9 cellular contexts compared by ENCODE assay signal in genomic region chr1:26783646-26784022, GRCh38. TPM values are rescaled to one million over a fixed set of nuclear protein-coding genes. Genes with fewer than 3 reads are reported as not detected.
A peak's percentile ranks its signal among the peaks of the same experiment; 100 is the strongest.
DNase-seq lines count a peak whose midpoint lies in the region; ATAC-seq, FAIRE-seq and TF ChIP-seq lines count a peak whose summit lies in the region.
"Had no signal": no experiment of that assay in that cellular context is flagged by ENCODE, and none has a peak within 500 bp of the region (broad histone marks: within the 10 kb centered on the region; RNA-seq: fewer than 3 reads in every experiment).

No MANE protein-coding gene starts in this region.

- FAIRE-seq in HepG2 (lab: Jason Lieb, UNC): no peak

- CTCF ChIA-PET in HEK293 (lab: Yijun Ruan, JAX): interaction anchor here (0.6 to 0.8 kb wide), 3 partner anchors 27 to 338 kb away, joined by 3 to 5 read pairs (median 4); no protein-coding TSS in a partner anchor
- CTCF ChIA-PET in HepG2 (lab: Yijun Ruan, JAX; ENCODE audit: low intra/inter-chr PET ratio, low total read pairs): no interaction called here

- TF ChIP-seq EP300 in HepG2 (IDR thresholded peaks at IDR 0.05; ENCODE audit: low read depth in 2 of 2, low read length in 2 of 2) (no peak), HepG2 (CRISPR knock-in tag; IDR thresholded peaks at IDR 0.05; ENCODE audit: borderline replicate concordance) (no peak), stomach (IDR thresholded peaks at IDR 0.05) (no peak)

- H3K36me3 ChIP-seq in HEK293 (ENCODE audit: control insufficient read depth in 2 of 2, insufficient read depth in 1 of 2, low read length in 2 of 2) (peaks cover 2 to 45% of the 10 kb centered on the region in 2 experiments; a peak in 2 of 3 replicates), HepG2 (replicated peaks in 1 of 2; ENCODE audit: control insufficient read depth in 1 of 2, insufficient read depth in 2 of 2, low read length in 2 of 2) (peaks cover 11 to 22% of the 10 kb centered on the region in 2 experiments), stomach (peaks cover 22 to 38% (median 30%) of the 10 kb centered on the region in 4 donors)
- peaks cover 30% of the 10 kb centered on the region for H3K36me3 ChIP-seq in effector memory CD4-positive, alpha-beta T cell (ENCODE audit: control insufficient read depth, insufficient read depth, low read length)

- H3K4me3 ChIP-seq in HEK293 (ENCODE audit: low read depth, low read length) (no peak overlapping the region), HepG2 (replicated peaks in 1 of 3; ENCODE audit: insufficient read depth in 1 of 3, low read depth in 2 of 3, low read length in 3 of 3) (no peak overlapping the region), stomach (no peak overlapping the region)
- H3K4me3 ChIP-seq in effector memory CD4-positive, alpha-beta T cell (ENCODE audit: insufficient read depth, low read depth, low read length, poor library complexity, severe bottlenecking): no peak overlapping the region

- no TSS peak for BruUV-seq in HepG2 (replicated peaks; lab: Mats Ljungman, UMichigan)

- no peaks in the 10 kb centered on the region; a peak in 1 of 5 replicates for H3K27me3 ChIP-seq in HepG2 (ENCODE audit: control insufficient read depth in 1 of 2, insufficient read depth in 2 of 2, low read length in 2 of 2)
- H3K27me3 ChIP-seq in stomach: no peaks in the 10 kb centered on the region
- no peaks in the 10 kb centered on the region for H3K27me3 ChIP-seq in effector memory CD4-positive, alpha-beta T cell (replicated peaks; ENCODE audit: control insufficient read depth, insufficient read depth, low read length, poor library complexity, severe bottlenecking)

- peak overlapping the region; percentile 44 for H3K4me2 ChIP-seq in HepG2 (ENCODE audit: low read depth, low read length)

- no peak overlapping the region for H3K27ac ChIP-seq in HEK293 (ENCODE audit: extremely low read depth, low read depth, low read length)
- H3K27ac ChIP-seq in VCaP: peak overlapping the region; percentile 24; the same call in 1 of the 2 replicates
- peak overlapping the region; percentile 63 for H3K27ac ChIP-seq in HepG2 (ENCODE audit: extremely low read length, insufficient read depth, low read length)
- H3K27ac ChIP-seq in stomach: peak overlapping the region; percentile 77 to 100 (median 98)
- no peak overlapping the region for H3K27ac ChIP-seq in effector memory CD4-positive, alpha-beta T cell (ENCODE audit: insufficient read depth, low read length, poor library complexity, severe bottlenecking)

- H3K9ac ChIP-seq in HepG2 (ENCODE audit: insufficient read depth, low read depth, low read length): no peak overlapping the region

- intact Hi-C loops in HepG2 (cut with micrococcal nuclease; ENCODE audit: unreplicated experiment) (no loop called here), stomach (cut with DNase I; ENCODE audit: low total_unique reads) (loop anchor here (10.0 kb wide), 1 partner anchor 99 kb away; no protein-coding TSS in a partner anchor)

- in situ Hi-C loops in HepG2 (cut with HindIII; ENCODE audit: extremely low pct_ligation_motif_present, low pct_unique_long_range_greater_than_20kb): no loop called here

- H4K20me1 ChIP-seq in HepG2 (ENCODE audit: insufficient read depth, low read length): no peaks in the 10 kb centered on the region

- H3K79me2 ChIP-seq in HepG2 (ENCODE audit: insufficient read depth, low read length): peaks cover 6% of the 10 kb centered on the region

- TF ChIP-seq CTCF in HEK293 (tag by site-specific recombination; IDR thresholded peaks at IDR 0.05) (no peak), VCaP (conservative IDR thresholded peaks at IDR 0.05) (no peak), HepG2 (CRISPR knock-in tag; IDR thresholded peaks at IDR 0.05) (no peak), stomach (IDR thresholded peaks at IDR 0.05) (no peak)

- H3K9me3 ChIP-seq in HEK293 (ENCODE audit: control insufficient read depth, insufficient read depth, low read depth, low read length) (no peaks in the 10 kb centered on the region), HepG2 (ENCODE audit: low read length) (no peaks in the 10 kb centered on the region), stomach (no peaks in the 10 kb centered on the region)
- H3K9me3 ChIP-seq in effector memory CD4-positive, alpha-beta T cell (ENCODE audit: control insufficient read depth, low read length): no peaks in the 10 kb centered on the region

- no peak overlapping the region for H2AFZ ChIP-seq in HepG2 (ENCODE audit: low read length)

- no peak for DNase-seq in HepG2 (ENCODE audit: low spot score)
- no peak for DNase-seq in stomach
- no peak for DNase-seq in NCI-H1930 (lab: John Stamatoyannopoulos, UW)
- no peak for DNase-seq in effector memory CD4-positive, alpha-beta T cell
- no peak for DNase-seq in NCI-H1048 (lab: John Stamatoyannopoulos, UW)
- DNase-seq in NCI-H146 treated with DMSO at 0.1 percent for 48 hours (lab: John Stamatoyannopoulos, UW; ENCODE audit: unreplicated experiment): no peak
- DNase-seq: activated CD4-positive, alpha-beta T cell treated with anti-CD3 and anti-CD28 coated beads, Interleukin-2, amount 50 U/mL, for 1 hour had no signal

- 24% methylated on average over 5 of the region's 5 CpGs for WGBS in HepG2 (ENCODE audit: low lambda C conversion rate)
- WGBS in stomach, 5 donors: 31 to 55% (median 46%) methylated on average over 5 of the region's 5 CpGs

- no peak for TF ChIP-seq RAD21 in HepG2 (CRISPR knock-in tag; IDR thresholded peaks at IDR 0.05)

- TF ChIP-seq POLR2A in HepG2 (IDR thresholded peaks at IDR 0.05; ENCODE audit: insufficient read depth in 1 of 2, low read depth in 2 of 2, low read length in 2 of 2): no peak
- TF ChIP-seq POLR2A in stomach (IDR thresholded peaks at IDR 0.05): no peak

- no peak for ATAC-seq in HepG2

- H3K4me1 ChIP-seq in HEK293 (ENCODE audit: control insufficient read depth, insufficient read depth, low read length) (peaks cover 16% of the 10 kb centered on the region), HepG2 (ENCODE audit: insufficient read depth, low read length) (peaks cover 60% of the 10 kb centered on the region), stomach (peaks cover 59 to 86% (median 67%) of the 10 kb centered on the region in 4 donors)
- peaks cover 21% of the 10 kb centered on the region for H3K4me1 ChIP-seq in effector memory CD4-positive, alpha-beta T cell (ENCODE audit: control insufficient read depth, insufficient read depth, low read length, poor library complexity, severe bottlenecking)

- POLR2A ChIA-PET in HEK293 (lab: Yijun Ruan, JAX): interaction anchor here (0.8 to 1.7 kb wide), 6 partner anchors 12 to 92 kb away, joined by 3 to 28 read pairs (median 4); no protein-coding TSS in a partner anchor
- POLR2A ChIA-PET in HepG2 (lab: Yijun Ruan, JAX): interaction anchor here (0.8 to 7.0 kb wide), 8 partner anchors 11 to 91 kb away, joined by 3 to 127 read pairs (median 14); partner anchors contain the start of gene ARID1A

RNA-seq across cellular contexts. Expression of gene PIGV, which starts 4.1 kb away (rescaled TPM):
- total RNA-seq in HepG2 (2016; rRNA removed; fragmentation: Illumina TruSeq; extraction: Trizol): 7.9 and 13.5 TPM in 2 replicates
- total RNA-seq in HepG2 (2016; cell fraction: cytosol; rRNA removed; fragmentation: Illumina TruSeq; extraction: Trizol; ENCODE audit: low read depth): 4.3 and 4.8 TPM in 2 replicates
- total RNA-seq in HepG2 (2016; cell fraction: insoluble cytoplasmic fraction; rRNA removed; fragmentation: Illumina TruSeq; extraction: Trizol): 8.9 and 14.1 TPM in 2 replicates
- 9.7 and 9.9 TPM in 2 replicates for total RNA-seq in HepG2 (2016; cell fraction: membrane; rRNA removed; fragmentation: Illumina TruSeq; extraction: Trizol)
- total RNA-seq in HepG2 (2016; cell fraction: nucleus; rRNA removed; fragmentation: Illumina TruSeq; extraction: Trizol): 14.6 and 15.0 TPM in 2 replicates
- polyA plus RNA-seq in HepG2 (2011; rRNA removed): 22.7 and 26.0 TPM in 2 replicates
- polyA plus RNA-seq in HepG2 (2011; cell fraction: cytosol; rRNA removed): 21.0 and 27.5 TPM in 2 replicates
- 14.3 and 18.5 TPM in 2 replicates for polyA plus RNA-seq in HepG2 (2011; cell fraction: nucleus; rRNA removed)
- 13.6 and 14.8 TPM in 2 replicates for polyA plus RNA-seq in HepG2 (2012)
- polyA plus RNA-seq in HepG2 (2016; cell fraction: cytosol; fragmentation: Illumina TruSeq; extraction: Trizol; ENCODE audit: low read depth): 2.9 and 4.4 TPM in 2 replicates
- 6.7 and 7.2 TPM in 2 replicates for polyA plus RNA-seq in HepG2 (2016; cell fraction: insoluble cytoplasmic fraction; fragmentation: Illumina TruSeq; extraction: Trizol; ENCODE audit: low read depth)
- polyA plus RNA-seq in HepG2 (2016; cell fraction: membrane; fragmentation: Illumina TruSeq; extraction: Trizol; ENCODE audit: low read depth): 5.3 and 7.0 TPM in 2 replicates
- 16.2 and 17.4 TPM in 2 replicates for polyA plus RNA-seq in HepG2 (2016; cell fraction: nucleus; fragmentation: Illumina TruSeq; extraction: Trizol; ENCODE audit: insufficient read depth, low read depth)
- 41.6 and 80.7 TPM in 2 replicates for polyA minus RNA-seq in HepG2 (2011; rRNA and poly(A)+ RNA removed; ENCODE audit: low replicate concordance)
- polyA minus RNA-seq in HepG2 (2011; cell fraction: cytosol; rRNA and poly(A)+ RNA removed): 15.5 and 15.7 TPM in 2 replicates
- 11.7 and 14.5 TPM in 2 replicates for polyA minus RNA-seq in HepG2 (2011; cell fraction: nucleus; rRNA and poly(A)+ RNA removed)
- total RNA-seq in stomach: 10 to 100 TPM in 2 of 5 donors, 1 to 10 TPM in 1, under 1 TPM in 1, not detected in 1; 0.87 to 30.8 (median 8.7) TPM
- polyA plus RNA-seq in stomach: 1 to 10 TPM; 3.4 to 7.5 (median 6.4) TPM

RNA-seq across cellular contexts. Expression of gene ZDHHC18, which starts 42.9 kb away (rescaled TPM):
- 9.0 and 13.2 TPM in 2 replicates for total RNA-seq in HepG2 (2016; rRNA removed; fragmentation: Illumina TruSeq; extraction: Trizol)
- 6.6 and 7.7 TPM in 2 replicates for total RNA-seq in HepG2 (2016; cell fraction: cytosol; rRNA removed; fragmentation: Illumina TruSeq; extraction: Trizol; ENCODE audit: low read depth)
- total RNA-seq in HepG2 (2016; cell fraction: insoluble cytoplasmic fraction; rRNA removed; fragmentation: Illumina TruSeq; extraction: Trizol): 7.9 and 11.9 TPM in 2 replicates
- 21.8 and 26.5 TPM in 2 replicates for total RNA-seq in HepG2 (2016; cell fraction: membrane; rRNA removed; fragmentation: Illumina TruSeq; extraction: Trizol)
- total RNA-seq in HepG2 (2016; cell fraction: nucleus; rRNA removed; fragmentation: Illumina TruSeq; extraction: Trizol): 9.5 and 10.6 TPM in 2 replicates
- polyA plus RNA-seq in HepG2 (2011; rRNA removed): 35.3 and 40.6 TPM in 2 replicates
- 29.0 and 30.0 TPM in 2 replicates for polyA plus RNA-seq in HepG2 (2011; cell fraction: cytosol; rRNA removed)
- 32.6 and 39.8 TPM in 2 replicates for polyA plus RNA-seq in HepG2 (2011; cell fraction: nucleus; rRNA removed)
- 12.9 and 16.3 TPM in 2 replicates for polyA plus RNA-seq in HepG2 (2012)
- polyA plus RNA-seq in HepG2 (2016; cell fraction: cytosol; fragmentation: Illumina TruSeq; extraction: Trizol; ENCODE audit: low read depth): 13.9 and 14.2 TPM in 2 replicates
- polyA plus RNA-seq in HepG2 (2016; cell fraction: insoluble cytoplasmic fraction; fragmentation: Illumina TruSeq; extraction: Trizol; ENCODE audit: low read depth): 13.2 and 16.6 TPM in 2 replicates
- 30.8 and 32.0 TPM in 2 replicates for polyA plus RNA-seq in HepG2 (2016; cell fraction: membrane; fragmentation: Illumina TruSeq; extraction: Trizol; ENCODE audit: low read depth)
- polyA plus RNA-seq in HepG2 (2016; cell fraction: nucleus; fragmentation: Illumina TruSeq; extraction: Trizol; ENCODE audit: insufficient read depth, low read depth): 19.3 and 23.8 TPM in 2 replicates
- polyA minus RNA-seq in HepG2 (2011; rRNA and poly(A)+ RNA removed; ENCODE audit: low replicate concordance): 33.5 and 53.0 TPM in 2 replicates
- polyA minus RNA-seq in HepG2 (2011; cell fraction: cytosol; rRNA and poly(A)+ RNA removed): 11.3 and 14.6 TPM in 2 replicates
- 8.4 and 8.7 TPM in 2 replicates for polyA minus RNA-seq in HepG2 (2011; cell fraction: nucleus; rRNA and poly(A)+ RNA removed)
- total RNA-seq in stomach: 10 to 100 TPM in 3 of 5 donors, 1 to 10 TPM in 2; 5.2 to 81.7 (median 13.3) TPM
- polyA plus RNA-seq in stomach: 1 to 10 TPM; 6.3 to 9.0 (median 6.7) TPM

Comparison
In these comparisons a context has a peak if more than half of its experiments do, and no peak if none do; other contexts are left out.
1. H3K27ac ChIP-seq: peak in VCaP (single experiment), HepG2 (single experiment) and stomach (5 of 5); none in HEK293 (single experiment) and effector memory CD4-positive, alpha-beta T cell (single experiment).